Comparison of ENCODE assay signal across 1 cellular context in genomic region chr4:176875441-176875930, GRCh38.
TF ChIP-seq lines count a peak whose summit lies in the region.

No MANE protein-coding gene starts in this region.

TF ChIP-seq in H1, 55 proteins besides CTCF, POLR2A, EP300 and RAD21:
- no peak for TF ChIP-seq RBBP5 (IDR thresholded peaks at IDR 0.05; ENCODE audit: borderline replicate concordance, low read depth, low read length)
- no peak for TF ChIP-seq TBP (IDR thresholded peaks at IDR 0.05; ENCODE audit: low read depth, low read length)
- no peak for TF ChIP-seq ZNF274 (IDR thresholded peaks at IDR 0.05; ENCODE audit: borderline replicate concordance, extremely low read depth, low read length)
- no peak for TF ChIP-seq USF2 (IDR thresholded peaks at IDR 0.05; ENCODE audit: low read length)
